25 cellular contexts compared by ENCODE assay signal in the genomic region with DNA sequence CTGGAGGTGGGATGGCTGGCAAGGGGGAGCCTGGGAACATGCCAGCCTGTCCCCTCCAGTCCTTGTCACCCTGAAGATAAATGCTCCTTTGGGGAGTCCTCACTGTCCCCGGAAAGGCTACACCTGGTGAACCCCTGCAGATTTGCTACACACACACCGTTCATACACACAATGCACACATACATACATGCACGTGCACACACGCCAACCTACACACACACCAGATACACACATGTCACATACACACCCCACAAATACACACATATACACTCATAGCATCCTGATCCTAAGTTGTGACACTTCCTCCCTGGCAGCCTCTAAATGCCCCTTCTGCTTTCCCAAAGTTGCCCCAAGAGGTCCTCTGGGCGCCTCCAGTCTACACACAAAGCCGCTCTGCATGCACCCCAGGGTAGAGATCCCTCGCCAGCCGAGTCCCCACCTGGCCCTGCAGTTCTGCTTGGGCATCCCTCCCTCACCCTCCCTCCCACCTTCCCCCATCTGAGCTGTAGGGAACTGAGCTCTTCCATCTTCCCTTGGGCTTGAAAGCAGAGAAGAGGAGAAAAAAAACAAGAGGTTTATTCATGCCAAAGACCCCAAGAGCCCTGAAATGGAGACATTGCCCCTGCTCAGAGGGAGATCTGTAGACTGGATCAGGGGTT. TPM values are rescaled to one million over a fixed set of nuclear protein-coding genes. Genes with fewer than 3 reads are reported as not detected.
DNase-seq lines count a peak whose midpoint lies in the region; ATAC-seq and TF ChIP-seq lines count a peak whose summit lies in the region.
"Had no signal": no experiment of that assay in that cellular context is flagged by ENCODE, and none has a peak within 500 bp of the region (broad histone marks: within the 10 kb centered on the region; RNA-seq: fewer than 3 reads in every experiment).

No MANE protein-coding gene starts in this region.

- H3K4me1 ChIP-seq in gastrocnemius medialis (peaks cover 21 to 25% of the 10 kb centered on the region in 2 donors), osteoblast (ENCODE audit: insufficient read depth, low read length) (no peaks in the 10 kb centered on the region)

- H3K4me2 ChIP-seq in osteoblast (ENCODE audit: insufficient read depth, low read length), result no peak overlapping the region

- H3K27me3 ChIP-seq in gastrocnemius medialis (no peaks in the 10 kb centered on the region), osteoblast (ENCODE audit: insufficient read depth, low read length) (peaks cover 10% of the 10 kb centered on the region)

- TF ChIP-seq CTCF in gastrocnemius medialis (IDR thresholded peaks at IDR 0.05 in 4 of 5, conservative IDR thresholded peaks at IDR 0.05 in 1 of 5), result no peak
- no peak for TF ChIP-seq CTCF in osteoblast (IDR thresholded peaks at IDR 0.05; ENCODE audit: extremely low read depth, low read depth, low read length)

- no peaks in the 10 kb centered on the region for H3K79me2 ChIP-seq in osteoblast (ENCODE audit: insufficient read depth, low read length)

- no peak for ATAC-seq in gastrocnemius medialis
- ATAC-seq: activated CD4-positive, CD25-positive, alpha-beta regulatory T cell treated with anti-CD3 and anti-CD28 coated beads, Interleukin-2, amount 50 U/mL, for 24 hours; GM12878; naive thymus-derived CD8-positive, alpha-beta T cell; PC-3 had no signal

- H3K27ac ChIP-seq in caudate nucleus (ENCODE audit: low read depth, low read length), result peak overlapping the region; percentile 98
- peak overlapping the region; percentile 93 to 100 (median 96) for H3K27ac ChIP-seq in gastrocnemius medialis
- no peak overlapping the region for H3K27ac ChIP-seq in osteoblast (ENCODE audit: low read depth, low read length)

- H3K36me3 ChIP-seq in gastrocnemius medialis (no peaks in the 10 kb centered on the region), osteoblast (ENCODE audit: insufficient read depth, low read length) (no peaks in the 10 kb centered on the region)

- no peak overlapping the region for H2AFZ ChIP-seq in osteoblast (ENCODE audit: low read length)

- in situ Hi-C loops in gastrocnemius medialis (cut with MboI; ENCODE audit: low sequenced_read_pairs in 4 of 4), result loop anchor here in 3 of 4 donors (25.0 kb wide), 2 partner anchors 112 to 237 kb away; partner anchors contain the start of gene C6orf89 (in 1 of the 3)

- H3K4me3 ChIP-seq in gastrocnemius medialis, result peak overlapping the region in 1 of 4 donors; percentile 43
- no peak overlapping the region for H3K4me3 ChIP-seq in osteoblast (ENCODE audit: insufficient read depth, low read length)
- H3K4me3 ChIP-seq: GM12878 had no signal

- TF ChIP-seq POLR2A in gastrocnemius medialis (IDR thresholded peaks at IDR 0.05), result no peak

- no peaks in the 10 kb centered on the region for H4K20me1 ChIP-seq in osteoblast (ENCODE audit: insufficient read depth, low read length)

- intact Hi-C loops in gastrocnemius medialis (cut with DNase I; ENCODE audit: low total_unique reads), result loop anchor here (5.0 kb wide), 1 partner anchor 322 kb away; the partner anchor contains the start of gene CDKN1A

- DNase-seq in NCI-H1417 (lab: John Stamatoyannopoulos, UW) (peak in 2 of 3 experiments; percentile 40 to 79), NCI-H1417 treated with DMSO at 0.1 percent for 48 hours (lab: John Stamatoyannopoulos, UW) (no peak), NCI-H187 (lab: John Stamatoyannopoulos, UW) (peak; percentile 51 to 85), caudate nucleus (lab: John Stamatoyannopoulos, UW) (no peak), gastrocnemius medialis (no peak), CD1c-positive myeloid dendritic cell (ENCODE audit: extremely low spot score) (no peak), osteoblast (ENCODE audit: insufficient read length, low spot score, missing footprints) (no peak)
- DNase-seq in stimulated activated CD8-positive, alpha-beta memory T cell treated with anti-CD3 and anti-CD28 coated beads, Interleukin-4, amount 100 ng/mL, for 48 hours, result no peak
- DNase-seq: 8988T; activated CD4-positive, alpha-beta memory T cell treated with anti-CD3 and anti-CD28 coated beads, Interleukin-2, amount 10 ng/mL, durations not matched to agents 7 days and 5 days; activated gamma-delta T cell treated with Interleukin-2 at 50 U/mL for 16 hours; DND-41; HFFc6; left cardiac atrium; MV-4-11; naive thymus-derived CD8-positive, alpha-beta T cell; NCI-H82; PC-3; small intestine; stimulated activated naive CD4-positive, alpha-beta T cell treated with Interleukin-2 at 50 U/mL for 16 hours; SW 1271 had no signal

- H3K9me3 ChIP-seq in gastrocnemius medialis, result no peaks in the 10 kb centered on the region
- no peaks in the 10 kb centered on the region for H3K9me3 ChIP-seq in osteoblast (ENCODE audit: low read depth, low read length)

RNA-seq across cellular contexts. Expression of gene FGD2, which starts 5.9 kb away (rescaled TPM):
- total RNA-seq in gastrocnemius medialis (1 to 10 TPM in 3 of 4 donors, under 1 TPM in 1; 0.39 to 6.2 (median 5.0) TPM), osteoblast (under 0.01 TPM in 2 replicates)
- total RNA-seq: dermis microvascular lymphatic vessel endothelial cell, HFFc6 had no signal

RNA-seq across cellular contexts. Expression of gene MTCH1, which starts 13.6 kb away (rescaled TPM):
- total RNA-seq in gastrocnemius medialis (100 to 1,000 TPM in 3 of 4 donors, 10 to 100 TPM in 1; 85.6 to 127 (median 116) TPM), osteoblast (183 and 185 TPM in 2 replicates)

RNA-seq across cellular contexts. Expression of gene PI16, which starts 45.1 kb away (rescaled TPM):
- total RNA-seq in gastrocnemius medialis (1 to 10 TPM in 3 of 4 donors, under 1 TPM in 1; 0.87 to 3.2 (median 2.5) TPM), osteoblast (1.8 TPM in 2 replicates)
- total RNA-seq: GM12878, HFFc6, HT-29 had no signal

Comparison
In these comparisons a context has a peak if more than half of its experiments do, and no peak if none do; other contexts are left out.
1. DNase-seq: peak in NCI-H1417 (2 of 3) and NCI-H187 (2 of 2); none in NCI-H1417 treated with DMSO at 0.1 percent for 48 hours (single experiment), caudate nucleus (0 of 61), gastrocnemius medialis (0 of 2), CD1c-positive myeloid dendritic cell (single experiment), osteoblast (single experiment) and stimulated activated CD8-positive, alpha-beta memory T cell treated with anti-CD3 and anti-CD28 coated beads, Interleukin-4, amount 100 ng/mL, for 48 hours (single experiment).